In the genomic region with DNA sequence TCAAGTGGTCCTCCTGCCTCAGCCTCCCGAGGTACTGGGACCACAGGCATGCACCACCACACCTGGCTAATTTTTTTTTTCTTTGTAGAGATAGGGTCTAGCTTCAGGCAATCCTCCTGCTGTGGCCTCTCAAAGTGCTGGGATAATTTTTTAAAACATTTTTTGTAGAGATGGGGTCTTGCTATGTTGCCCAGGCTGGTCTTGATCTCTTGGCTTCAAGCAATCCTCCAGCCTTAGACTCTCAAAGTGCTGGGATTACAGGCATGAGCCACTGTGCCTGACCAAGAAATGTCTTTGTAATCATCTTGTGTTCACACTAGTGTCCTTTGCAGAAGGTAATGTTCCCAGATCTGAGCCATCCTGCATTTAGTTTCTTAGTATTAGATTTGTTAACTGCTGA, we compare ENCODE assay signal across 16 cellular contexts.
"Had no signal": no experiment of that assay in that cellular context is flagged by ENCODE, and none has a peak within 500 bp of the region (broad histone marks: within the 10 kb centered on the region; RNA-seq: fewer than 3 reads in every experiment).

No MANE protein-coding gene starts in this region.

- ATAC-seq: activated T-cell treated with anti-CD3 and anti-CD28 coated beads, Interleukin-2, amount 50 U/mL, for 72 hours had no signal

- H3K9me3 Mint-ChIP-seq: endodermal cell had no signal

- H3K4me3 ChIP-seq: hepatocyte, right atrium auricular region, SJSA1, tibial nerve had no signal

- H3K27ac ChIP-seq: brain microvascular endothelial cell, right atrium auricular region, SJSA1, tibial nerve had no signal

- H3K27me3 Mint-ChIP-seq: dendritic cell treated with granulocyte-macrophage colony-stimulating factor and Interleukin-4, amounts not matched to agents 40 ng/mL and 50 ng/mL, for 4 days had no signal

- H3K36me3 ChIP-seq: brain microvascular endothelial cell, right atrium auricular region, SJSA1 had no signal

- H3K9me3 ChIP-seq: SJSA1 had no signal

- H3K4me1 ChIP-seq: right atrium auricular region, SJSA1, tibial nerve had no signal

- H3K4me3 Mint-ChIP-seq: activated T-cell treated with anti-CD3 and anti-CD28 coated beads, Interleukin-2, amount 50 U/mL, for 72 hours; dendritic cell treated with granulocyte-macrophage colony-stimulating factor and Interleukin-4, amounts not matched to agents 40 ng/mL and 50 ng/mL, for 4 days; endodermal cell had no signal

- DNase-seq: activated CD4-positive, alpha-beta T cell treated with anti-CD3 and anti-CD28 coated beads for 4 hours; activated T-cell treated with anti-CD3 and anti-CD28 coated beads, Interleukin-2, amount 50 U/mL, for 72 hours; brain microvascular endothelial cell; cerebellar nuclear complex; endodermal cell; erythroblast; mesendoderm; posterior cingulate gyrus; small intestine; SW 1271; T-helper 9 cell had no signal

- H3K27ac Mint-ChIP-seq: dendritic cell treated with granulocyte-macrophage colony-stimulating factor and Interleukin-4, amounts not matched to agents 40 ng/mL and 50 ng/mL, for 4 days; endodermal cell had no signal

- H3K27me3 ChIP-seq: brain microvascular endothelial cell, hepatocyte, right atrium auricular region, SJSA1, tibial nerve had no signal
